9 cellular contexts compared by ENCODE assay signal in the genomic region with DNA sequence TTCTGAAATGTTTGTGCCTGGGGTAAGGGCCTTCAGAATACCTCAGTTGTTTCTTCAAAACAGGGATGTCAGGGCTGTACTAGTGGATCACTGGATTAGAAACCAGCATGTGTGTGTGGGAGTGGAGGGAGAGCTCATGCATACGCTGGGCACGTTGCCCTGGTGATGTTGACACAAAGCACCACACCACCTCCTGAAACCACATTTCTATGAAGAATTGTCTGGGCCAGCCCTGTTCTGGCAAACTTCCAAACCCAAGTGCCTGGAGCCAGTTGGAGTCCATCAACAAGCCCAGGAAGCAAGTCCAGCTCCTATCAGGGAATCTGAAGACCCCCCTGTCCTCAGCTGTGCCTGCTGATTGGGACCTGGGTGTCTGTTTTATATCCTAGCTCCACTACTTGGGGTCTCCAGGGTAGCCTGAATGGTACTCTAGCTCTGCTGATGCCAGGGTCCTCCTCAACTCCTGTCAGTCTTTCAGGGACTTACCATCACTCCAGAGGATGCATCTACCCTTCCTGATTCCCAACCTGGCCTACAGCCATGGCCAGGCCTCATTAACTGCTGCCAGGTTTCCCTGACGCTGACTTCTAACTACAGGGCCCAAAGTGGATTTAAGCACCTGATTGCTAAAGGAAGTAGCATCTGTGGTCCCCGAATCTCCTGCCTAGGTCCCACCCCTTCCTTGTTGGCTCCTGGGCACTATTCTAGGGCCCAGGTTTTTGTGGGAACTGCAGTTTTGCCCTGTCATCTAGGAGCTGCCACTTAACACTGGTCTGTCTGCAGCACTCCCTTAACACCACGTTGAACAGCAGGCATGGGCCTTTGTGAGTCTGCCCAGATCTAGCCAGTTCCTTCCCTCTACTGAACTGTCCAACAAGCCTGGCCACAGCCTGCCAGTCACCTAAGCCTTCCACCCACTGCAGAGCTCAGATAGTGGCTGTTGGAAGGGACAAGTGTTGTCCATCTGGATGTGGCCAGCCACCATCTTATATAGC. TPM values are rescaled to one million over a fixed set of nuclear protein-coding genes. Genes with fewer than 3 reads are reported as not detected.
DNase-seq lines count a peak whose midpoint lies in the region; ATAC-seq and TF ChIP-seq lines count a peak whose summit lies in the region.
"Had no signal": no experiment of that assay in that cellular context is flagged by ENCODE, and none has a peak within 500 bp of the region (broad histone marks: within the 10 kb centered on the region; RNA-seq: fewer than 3 reads in every experiment).

No MANE protein-coding gene starts in this region.

- H3K27me3 Mint-ChIP-seq in activated CD4-positive, alpha-beta memory T cell treated with anti-CD3 and anti-CD28 coated beads for 36 hours = peaks cover 2% of the 10 kb centered on the region
- peaks cover 2% of the 10 kb centered on the region for H3K27me3 Mint-ChIP-seq in activated CD4-positive, alpha-beta memory T cell treated with anti-CD3 and anti-CD28 coated beads, Interleukin-2, amount 10 ng/mL, durations not matched to agents 7 days and 5 days
- peaks cover 0 to 19% (median 0%) of the 10 kb centered on the region in 5 donors for H3K27me3 Mint-ChIP-seq in naive thymus-derived CD4-positive, alpha-beta T cell
- H3K27me3 Mint-ChIP-seq: CD4-positive, CD25-positive, alpha-beta regulatory T cell had no signal

- no peaks in the 10 kb centered on the region for H3K27me3 ChIP-seq in naive thymus-derived CD4-positive, alpha-beta T cell (ENCODE audit: control insufficient read depth in 2 of 2, insufficient read depth in 2 of 2, low read length in 2 of 2)

- no peak for TF ChIP-seq CTCF in epithelial cell of proximal tubule (conservative IDR thresholded peaks at IDR 0.05; ENCODE audit: low read depth, low read length)

- POLR2A ChIA-PET in activated CD4-positive, alpha-beta memory T cell treated with anti-CD3 and anti-CD28 coated beads for 36 hours (lab: Charles Lee) = no interaction called here
- POLR2A ChIA-PET in activated CD4-positive, alpha-beta memory T cell treated with anti-CD3 and anti-CD28 coated beads, Interleukin-2, amount 10 ng/mL, durations not matched to agents 7 days and 5 days (lab: Charles Lee) = no interaction called here
- POLR2A ChIA-PET in naive thymus-derived CD4-positive, alpha-beta T cell (lab: Charles Lee) = no interaction called here

- H3K27ac Mint-ChIP-seq in activated CD4-positive, alpha-beta memory T cell treated with anti-CD3 and anti-CD28 coated beads for 36 hours = no peak overlapping the region
- no peak overlapping the region for H3K27ac Mint-ChIP-seq in activated CD4-positive, alpha-beta memory T cell treated with anti-CD3 and anti-CD28 coated beads, Interleukin-2, amount 10 ng/mL, durations not matched to agents 7 days and 5 days
- H3K27ac Mint-ChIP-seq in naive thymus-derived CD4-positive, alpha-beta T cell = peak overlapping the region in 4 of 9 donors; percentile 25 to 79 (median 42)
- H3K27ac Mint-ChIP-seq: CD4-positive, CD25-positive, alpha-beta regulatory T cell had no signal

- peaks cover 3% of the 10 kb centered on the region for H3K36me3 Mint-ChIP-seq in activated CD4-positive, alpha-beta memory T cell treated with anti-CD3 and anti-CD28 coated beads for 36 hours
- no peaks in the 10 kb centered on the region for H3K36me3 Mint-ChIP-seq in activated CD4-positive, alpha-beta memory T cell treated with anti-CD3 and anti-CD28 coated beads, Interleukin-2, amount 10 ng/mL, durations not matched to agents 7 days and 5 days (ENCODE audit: low read depth)
- H3K36me3 Mint-ChIP-seq in naive thymus-derived CD4-positive, alpha-beta T cell = peaks cover 0 to 6% (median 0%) of the 10 kb centered on the region in 5 donors
- H3K36me3 Mint-ChIP-seq: CD4-positive, CD25-positive, alpha-beta regulatory T cell had no signal

- CTCF ChIA-PET in activated CD4-positive, alpha-beta memory T cell treated with anti-CD3 and anti-CD28 coated beads for 36 hours (lab: Charles Lee) = no interaction called here
- CTCF ChIA-PET in activated CD4-positive, alpha-beta memory T cell treated with anti-CD3 and anti-CD28 coated beads, Interleukin-2, amount 10 ng/mL, durations not matched to agents 7 days and 5 days (lab: Charles Lee) = no interaction called here
- CTCF ChIA-PET in naive thymus-derived CD4-positive, alpha-beta T cell (lab: Charles Lee) = no interaction called here

- peaks cover 6 to 10% of the 10 kb centered on the region in 2 donors for H3K4me1 ChIP-seq in naive thymus-derived CD4-positive, alpha-beta T cell (ENCODE audit: control insufficient read depth in 2 of 2, insufficient read depth in 2 of 2, low read length in 2 of 2)

- H3K36me3 ChIP-seq in naive thymus-derived CD4-positive, alpha-beta T cell (ENCODE audit: control insufficient read depth in 2 of 3, insufficient read depth in 3 of 3, low read length in 3 of 3) = no peaks in the 10 kb centered on the region

- intact Hi-C loops in activated CD4-positive, alpha-beta memory T cell treated with anti-CD3 and anti-CD28 coated beads for 36 hours (cut with micrococcal nuclease) = no loop called here
- intact Hi-C loops in naive thymus-derived CD4-positive, alpha-beta T cell (cut with micrococcal nuclease) = loop anchor here in 1 of 2 donors (2.0 kb wide), 1 partner anchor 15 kb away; no protein-coding TSS in a partner anchor

- no peak overlapping the region for H3K4me3 Mint-ChIP-seq in activated CD4-positive, alpha-beta memory T cell treated with anti-CD3 and anti-CD28 coated beads for 36 hours
- no peak overlapping the region for H3K4me3 Mint-ChIP-seq in activated CD4-positive, alpha-beta memory T cell treated with anti-CD3 and anti-CD28 coated beads, Interleukin-2, amount 10 ng/mL, durations not matched to agents 7 days and 5 days
- peak overlapping the region in 4 of 10 donors; percentile 11 to 25 (median 17) for H3K4me3 Mint-ChIP-seq in naive thymus-derived CD4-positive, alpha-beta T cell
- H3K4me3 Mint-ChIP-seq: CD4-positive, CD25-positive, alpha-beta regulatory T cell had no signal

- no peak overlapping the region for H3K27ac ChIP-seq in naive thymus-derived CD4-positive, alpha-beta T cell (ENCODE audit: low read depth, low read length)

- peak; percentile 40 for ATAC-seq in naive thymus-derived CD4-positive, alpha-beta T cell
- ATAC-seq in HG03460 (IDR thresholded peaks at IDR 0.05; ENCODE audit: unreplicated experiment) = no peak

- peaks cover 12% of the 10 kb centered on the region for H3K4me1 Mint-ChIP-seq in activated CD4-positive, alpha-beta memory T cell treated with anti-CD3 and anti-CD28 coated beads for 36 hours (ENCODE audit: low read depth)
- H3K4me1 Mint-ChIP-seq in activated CD4-positive, alpha-beta memory T cell treated with anti-CD3 and anti-CD28 coated beads, Interleukin-2, amount 10 ng/mL, durations not matched to agents 7 days and 5 days = peaks cover 11% of the 10 kb centered on the region
- peaks cover 5 to 25% (median 19%) of the 10 kb centered on the region in 7 donors for H3K4me1 Mint-ChIP-seq in naive thymus-derived CD4-positive, alpha-beta T cell

- H3K9me3 ChIP-seq in naive thymus-derived CD4-positive, alpha-beta T cell (ENCODE audit: control insufficient read depth in 2 of 3, low read length in 3 of 3) = no peaks in the 10 kb centered on the region

- H3K4me3 ChIP-seq in epithelial cell of proximal tubule (ENCODE audit: low read depth, low read length) = no peak overlapping the region
- H3K4me3 ChIP-seq in naive thymus-derived CD4-positive, alpha-beta T cell (ENCODE audit: low read length) = no peak overlapping the region

- DNase-seq in activated CD4-positive, alpha-beta memory T cell treated with anti-CD3 and anti-CD28 coated beads for 36 hours = peak; percentile 45
- DNase-seq in activated CD4-positive, alpha-beta memory T cell treated with anti-CD3 and anti-CD28 coated beads, Interleukin-2, amount 10 ng/mL, durations not matched to agents 7 days and 5 days = no peak
- DNase-seq in LoVo (ENCODE audit: low spot score) (peak; percentile 75), SHP77 (lab: John Stamatoyannopoulos, UW) (peak; percentile 82 to 90), epithelial cell of proximal tubule (ENCODE audit: low read depth) (peak; percentile 87), DMS114 treated with DMSO at 0.1 percent for 48 hours (lab: John Stamatoyannopoulos, UW; ENCODE audit: unreplicated experiment) (no peak)
- no peak for DNase-seq in naive thymus-derived CD4-positive, alpha-beta T cell
- DNase-seq: CD4-positive, CD25-positive, alpha-beta regulatory T cell had no signal

- no peaks in the 10 kb centered on the region for H3K9me3 Mint-ChIP-seq in activated CD4-positive, alpha-beta memory T cell treated with anti-CD3 and anti-CD28 coated beads for 36 hours
- H3K9me3 Mint-ChIP-seq in activated CD4-positive, alpha-beta memory T cell treated with anti-CD3 and anti-CD28 coated beads, Interleukin-2, amount 10 ng/mL, durations not matched to agents 7 days and 5 days = no peaks in the 10 kb centered on the region
- H3K9me3 Mint-ChIP-seq in naive thymus-derived CD4-positive, alpha-beta T cell = peaks cover 0 to 6% (median 0%) of the 10 kb centered on the region in 11 donors

RNA-seq across cellular contexts. Expression of a gene that starts 45.5 kb away (rescaled TPM):
- under 1 TPM; 0.36 to 0.83 TPM for total RNA-seq in activated CD4-positive, alpha-beta memory T cell treated with anti-CD3 and anti-CD28 coated beads for 36 hours
- total RNA-seq in activated CD4-positive, alpha-beta memory T cell treated with anti-CD3 and anti-CD28 coated beads, Interleukin-2, amount 10 ng/mL, durations not matched to agents 7 days and 5 days = 1 to 10 TPM; 1.7 to 2.1 TPM
- 1.2 and 1.8 TPM in 2 replicates for total RNA-seq in epithelial cell of proximal tubule
- total RNA-seq in naive thymus-derived CD4-positive, alpha-beta T cell = 1 to 10 TPM in 1 of 5 experiments, under 1 TPM in 4; 0.29 to 1.1 (median 0.97) TPM
- polyA plus RNA-seq in naive thymus-derived CD4-positive, alpha-beta T cell = under 1 TPM; 0.54 to 0.60 TPM
- polyA plus RNA-seq: CD4-positive, CD25-positive, alpha-beta regulatory T cell had no signal

Comparison
In these comparisons a context has a peak if more than half of its experiments do, and no peak if none do; other contexts are left out.
1. DNase-seq: peak in activated CD4-positive, alpha-beta memory T cell treated with anti-CD3 and anti-CD28 coated beads for 36 hours (single experiment), LoVo (single experiment), SHP77 (2 of 2) and epithelial cell of proximal tubule (single experiment); none in activated CD4-positive, alpha-beta memory T cell treated with anti-CD3 and anti-CD28 coated beads, Interleukin-2, amount 10 ng/mL, durations not matched to agents 7 days and 5 days (single experiment), naive thymus-derived CD4-positive, alpha-beta T cell (0 of 9) and DMS114 treated with DMSO at 0.1 percent for 48 hours (single experiment).